28 cellular contexts compared by ENCODE assay signal in the genomic region with DNA sequence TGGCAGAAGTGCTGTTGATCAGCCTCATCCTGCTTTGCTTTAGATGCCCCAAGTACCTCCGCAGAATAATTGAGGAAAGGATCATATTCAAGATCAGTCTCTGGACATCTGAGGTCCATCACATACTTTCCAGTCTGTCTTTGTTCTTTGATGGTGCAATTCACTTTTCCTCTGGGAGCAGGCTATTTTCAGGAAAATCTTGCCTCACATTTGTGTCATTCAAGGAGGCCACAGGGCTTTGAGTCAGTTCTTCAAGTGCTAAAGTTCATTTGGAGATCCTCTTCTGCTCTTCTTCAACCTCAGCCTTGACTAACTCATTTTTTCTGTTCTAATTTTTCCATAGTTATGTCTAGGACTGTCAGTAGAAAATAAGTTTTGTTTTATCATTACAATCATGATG. TPM values are rescaled to one million over a fixed set of nuclear protein-coding genes. Genes with fewer than 3 reads are reported as not detected.
DNase-seq lines count a peak whose midpoint lies in the region; ATAC-seq, FAIRE-seq and TF ChIP-seq lines count a peak whose summit lies in the region.
"Had no signal": no experiment of that assay in that cellular context is flagged by ENCODE, and none has a peak within 500 bp of the region (broad histone marks: within the 10 kb centered on the region; RNA-seq: fewer than 3 reads in every experiment).

No MANE protein-coding gene starts in this region.

- ATAC-seq in A549 (no peak), IMR-90 (ENCODE audit: low read depth) (no peak), GM21786 (IDR thresholded peaks at IDR 0.05; ENCODE audit: unreplicated experiment) (no peak), HG03095 (IDR thresholded peaks at IDR 0.05; ENCODE audit: unreplicated experiment) (no peak), HG02852 (IDR thresholded peaks at IDR 0.05; ENCODE audit: unreplicated experiment) (no peak)
- ATAC-seq: HepG2 had no signal

- TF ChIP-seq CTCF in A549 (IDR thresholded peaks at IDR 0.05), result no peak
- no peak for TF ChIP-seq CTCF in IMR-90 (conservative IDR thresholded peaks at IDR 0.05; ENCODE audit: low read depth, low read length)
- TF ChIP-seq CTCF in fibroblast of mammary gland (conservative IDR thresholded peaks at IDR 0.05; ENCODE audit: control insufficient read depth, insufficient read depth, low read depth, low read length), result no peak

- no peak overlapping the region for H4K5ac ChIP-seq in IMR-90 (ENCODE audit: low read depth, low read length)

- 10% methylated on average over 1 of the region's 1 CpG for WGBS in A549 (ENCODE audit: missing lambda C conversion rate)
- no CpG with 5 or more reads among the region's 1 CpG for WGBS in IMR-90 (ENCODE audit: extremely low coverage in 2 of 2, insufficient read length in 1 of 2), 2 experiments

- H3K4me2 ChIP-seq in A549 (no peak overlapping the region), IMR-90 (ENCODE audit: low read depth, low read length) (no peak overlapping the region)
- H3K4me2 ChIP-seq: PC-9 had no signal

- no peak overlapping the region for H2BK120ac ChIP-seq in IMR-90 (ENCODE audit: low read depth, low read length)

- H2AK5ac ChIP-seq in IMR-90 (ENCODE audit: low read depth, low read length), result no peak overlapping the region

- in situ Hi-C loops in IMR-90 (cut with MboI; ENCODE audit: low sequenced_read_pairs), result loop anchor here (5.0 to 10.0 kb wide), 2 partner anchors 241 to 534 kb away; no protein-coding TSS in a partner anchor

- no peak overlapping the region for H3K14ac ChIP-seq in IMR-90 (replicated peaks; ENCODE audit: low read depth, low read length)

- no peaks in the 10 kb centered on the region for H3K36me3 ChIP-seq in IMR-90 (ENCODE audit: control insufficient read depth, insufficient read depth, low read length)

- no peak overlapping the region for H2BK15ac ChIP-seq in IMR-90 (ENCODE audit: low read depth, low read length)

- H3K4me3 ChIP-seq in A549 (no peak overlapping the region), IMR-90 (ENCODE audit: insufficient read depth, low read depth, low read length) (no peak overlapping the region), fibroblast of mammary gland (ENCODE audit: control insufficient read depth, low read depth, low read length) (no peak overlapping the region)
- H3K4me3 ChIP-seq: PC-9, SK-N-MC had no signal

- BruUV-seq in IMR-90 (replicated peaks; lab: Mats Ljungman, UMichigan), result no TSS peak

- no peak overlapping the region for H2BK20ac ChIP-seq in IMR-90 (ENCODE audit: low read depth, low read length)

- no peak for TF ChIP-seq POLR2A in A549 (IDR thresholded peaks at IDR 0.05; ENCODE audit: low read length)
- no peak for TF ChIP-seq POLR2A in IMR-90 (IDR thresholded peaks at IDR 0.05; ENCODE audit: low read depth, low read length)

- H3K18ac ChIP-seq in IMR-90 (ENCODE audit: low read depth, low read length), result peak overlapping the region; percentile 28; the same call in 1 of the 2 replicates

- H3K27me3 ChIP-seq in IMR-90 (ENCODE audit: control insufficient read depth, insufficient read depth, low read length), result peaks cover 6% of the 10 kb centered on the region

- TF ChIP-seq RAD21 in A549 (conservative IDR thresholded peaks at IDR 0.05 in 1 of 2, IDR thresholded peaks at IDR 0.05 in 1 of 2) (no peak), IMR-90 (IDR thresholded peaks at IDR 0.05; ENCODE audit: low read length) (no peak)

- no peak overlapping the region for H2AK9ac ChIP-seq in IMR-90 (replicated peaks; ENCODE audit: low read depth, low read length, poor library complexity)

- TF ChIP-seq EP300 in A549 (IDR thresholded peaks at IDR 0.05), result no peak

- H4K91ac ChIP-seq in IMR-90 (ENCODE audit: insufficient read depth, low read depth, low read length), result no peak overlapping the region

- H3K27ac ChIP-seq in A549, result no peak overlapping the region
- H3K27ac ChIP-seq in IMR-90 (ENCODE audit: insufficient read depth, low read length), result no peak overlapping the region
- H3K27ac ChIP-seq: HL-60, PC-9, RWPE1, SK-N-MC had no signal

- H3K9me1 ChIP-seq in IMR-90 (ENCODE audit: insufficient read depth, low read length), result no peaks in the 10 kb centered on the region

- H3K9ac ChIP-seq in IMR-90 (ENCODE audit: low read depth, low read length), result no peak overlapping the region

- H3K4ac ChIP-seq in IMR-90 (ENCODE audit: low read depth, low read length), result no peak overlapping the region

- peak; percentile 18 for FAIRE-seq in A549 (lab: Jason Lieb, UNC)
- FAIRE-seq: GM19239, HepG2 had no signal

- no peak overlapping the region for H2AFZ ChIP-seq in IMR-90 (replicated peaks; ENCODE audit: low read length, poor library complexity)
- H2AFZ ChIP-seq: PC-9 had no signal

- H3K56ac ChIP-seq in IMR-90 (ENCODE audit: extremely low read depth, insufficient read depth, low read length), result no peak overlapping the region

- CTCF ChIA-PET in A549 (lab: Yijun Ruan, JAX) (interaction anchor here (0.7 to 1.1 kb wide), 3 partner anchors 15 to 242 kb away, joined by 3 to 6 read pairs (median 3); no protein-coding TSS in a partner anchor), IMR-90 (lab: Yijun Ruan, JAX) (no interaction called here)

- H3K79me1 ChIP-seq in IMR-90 (ENCODE audit: low read depth in 1 of 2, low read length in 2 of 2), result no peaks in the 10 kb centered on the region

- intact Hi-C loops in IMR-90 (cut with micrococcal nuclease), result loop anchor here (5.0 kb wide), 1 partner anchor 191 kb away; no protein-coding TSS in a partner anchor

- H3K4me1 ChIP-seq in A549, result no peaks in the 10 kb centered on the region
- H3K4me1 ChIP-seq in IMR-90 (ENCODE audit: control insufficient read depth, insufficient read depth, low read length), result peaks cover 4% of the 10 kb centered on the region

- no peak overlapping the region for H3K23ac ChIP-seq in IMR-90 (ENCODE audit: low read depth, low read length)

- POLR2A ChIA-PET in A549 (lab: Yijun Ruan, JAX) (no interaction called here), IMR-90 (lab: Charles Lee; ENCODE audit: unreplicated experiment) (no interaction called here)

- no peak overlapping the region for H4K8ac ChIP-seq in IMR-90 (ENCODE audit: low read depth in 2 of 2, low read length in 2 of 2)

- H4K20me1 ChIP-seq in IMR-90 (ENCODE audit: insufficient read depth, low read length), result no peaks in the 10 kb centered on the region

- dilution Hi-C loops in IMR-90 (cut with HindIII; ENCODE audit: low sequenced_read_pairs, unreplicated experiment), result no loop called here

- H3K9me3 ChIP-seq in A549 (no peaks in the 10 kb centered on the region), IMR-90 (ENCODE audit: control insufficient read depth, insufficient read depth, low read length) (no peaks in the 10 kb centered on the region)

- no peak overlapping the region for H2BK5ac ChIP-seq in IMR-90 (ENCODE audit: low read depth, low read length, poor library complexity, severe bottlenecking)

- DNase-seq in A549 (ENCODE audit: low read depth in 1 of 2, low spot score in 1 of 2) (no peak), IMR-90 (no peak), fibroblast of mammary gland (ENCODE audit: low read depth) (peak; percentile 74), renal cortical epithelial cell (ENCODE audit: low read depth) (peak; percentile 11), NCI-H2227 (lab: John Stamatoyannopoulos, UW; ENCODE audit: unreplicated experiment) (no peak)
- DNase-seq: DMS53, GDM1, H9, HFFc6, KG1, MV-4-11, NCI-H1105 treated with DMSO at 0.1 percent for 48 hours, NCI-H2029 treated with DMSO at 0.1 percent for 48 hours, NCI-H446 treated with DMSO at 0.1 percent for 48 hours, NCI-H748 treated with DMSO at 0.1 percent for 48 hours, PC-9, SHP77 treated with DMSO at 0.1 percent for 48 hours had no signal

TF ChIP-seq in A549, 52 proteins besides CTCF, POLR2A, EP300 and RAD21:
- TF ChIP-seq ATOH8 (CRISPR knock-in tag; IDR thresholded peaks at IDR 0.05; ENCODE audit: low read depth) (no peak), RCOR1 (IDR thresholded peaks at IDR 0.05; ENCODE audit: low read depth, low read length) (no peak), EHMT2 (IDR thresholded peaks at IDR 0.05; ENCODE audit: low read depth) (no peak), ZC3H11A (IDR thresholded peaks at IDR 0.05) (no peak), EHF (CRISPR knock-in tag; IDR thresholded peaks at IDR 0.05) (no peak), FOXS1 (CRISPR knock-in tag; IDR thresholded peaks at IDR 0.05) (no peak), KDM5A (IDR thresholded peaks at IDR 0.05) (no peak), ZNF302 (CRISPR knock-in tag; IDR thresholded peaks at IDR 0.05) (no peak)
TF ChIP-seq in A549: peak in this region for 0.

TF ChIP-seq in IMR-90, 13 proteins besides CTCF, POLR2A, EP300 and RAD21:
- no peak for TF ChIP-seq NFE2L2 (IDR thresholded peaks at IDR 0.05; ENCODE audit: low read depth, low read length)
- no peak for TF ChIP-seq RCOR1 (IDR thresholded peaks at IDR 0.05; ENCODE audit: insufficient replicate concordance, low read length)
- no peak for TF ChIP-seq MAFK (IDR thresholded peaks at IDR 0.05; ENCODE audit: low read depth, low read length)

RNA-seq across cellular contexts. Expression of gene EQTN, which starts 18.6 kb away (rescaled TPM):
- polyA plus RNA-seq in A549 (2011; rRNA removed) (not detected in 2 replicates), A549 (2017; fragmentation: RNase III; extraction: RNeasy Plus Mini Kit Qiagen cat#74134 plus additional on column Dnase treatment) (0.11 TPM in 1 of 3 replicates, not detected in the others), IMR-90 (2012; rRNA removed) (not detected in 2 replicates)
- not detected in 2 replicates for polyA plus RNA-seq in A549 (2012; cell fraction: cytosol; rRNA removed)
- polyA plus RNA-seq in A549 (2012; cell fraction: nucleus; rRNA removed), result not detected in 2 replicates
- polyA minus RNA-seq in A549 (2011; rRNA and poly(A)+ RNA removed), result not detected in 2 replicates
- total RNA-seq in IMR-90 (2012; rRNA removed) (not detected in 2 replicates), renal cortical epithelial cell (not detected in 2 replicates)
- polyA plus RNA-seq in IMR-90 (2012; cell fraction: cytosol; rRNA removed), result not detected in 2 replicates
- polyA plus RNA-seq in IMR-90 (2012; cell fraction: nucleus; rRNA removed; ENCODE audit: low replicate concordance), result not detected in 2 replicates
- total RNA-seq: A172, B cell, H9, HepG2, HFFc6, PC-9 had no signal
- polyA plus RNA-seq: CD14-positive monocyte, HepG2 had no signal

Comparison
In these comparisons a context has a peak if more than half of its experiments do, and no peak if none do; other contexts are left out.
1. DNase-seq: peak in fibroblast of mammary gland (single experiment) and renal cortical epithelial cell (single experiment); none in A549 (0 of 2), IMR-90 (single experiment) and NCI-H2227 (single experiment).